8 cellular contexts compared by ENCODE assay signal in genomic region chr3:153160451-153161137, GRCh38. TPM values are rescaled to one million over a fixed set of nuclear protein-coding genes. Genes with fewer than 3 reads are reported as not detected.
DNase-seq lines count a peak whose midpoint lies in the region; ATAC-seq and TF ChIP-seq lines count a peak whose summit lies in the region.

No MANE protein-coding gene starts in this region.

- peaks cover 4% of the 10 kb centered on the region for H3K4me1 ChIP-seq in endodermal cell (ENCODE audit: control insufficient read depth, insufficient read depth, low read length)

- H3K9ac ChIP-seq in endodermal cell (ENCODE audit: extremely low read depth, low read length, poor library complexity, severe bottlenecking), result peak overlapping the region; percentile 9

- no peaks in the 10 kb centered on the region for H3K9me3 Mint-ChIP-seq in activated CD8-positive, alpha-beta memory T cell treated with anti-CD3 and anti-CD28 coated beads, Interleukin-2, amount 10 ng/mL, durations not matched to agents 7 days and 5 days (ENCODE audit: low read depth)
- H3K9me3 Mint-ChIP-seq in endodermal cell (no peaks in the 10 kb centered on the region), mesothelial cell of epicardium (no peaks in the 10 kb centered on the region)

- peak overlapping the region; percentile 95 for H3K4me3 ChIP-seq in endodermal cell (ENCODE audit: low read length)

- CTCF ChIA-PET in activated CD8-positive, alpha-beta memory T cell treated with anti-CD3 and anti-CD28 coated beads, Interleukin-2, amount 10 ng/mL, durations not matched to agents 7 days and 5 days (lab: Charles Lee), result interaction anchor here (0.7 to 6.5 kb wide), 9 partner anchors 9 to 435 kb away, joined by 3 to 35 read pairs (median 4); no protein-coding TSS in a partner anchor

- no peaks in the 10 kb centered on the region for H3K27me3 ChIP-seq in endodermal cell (ENCODE audit: control insufficient read depth, insufficient read depth, low read length, poor library complexity, severe bottlenecking)

- H3K9me3 ChIP-seq in endodermal cell (ENCODE audit: control insufficient read depth, low read length), result no peaks in the 10 kb centered on the region

- no peak for TF ChIP-seq CTCF in 22Rv1 (IDR thresholded peaks at IDR 0.05)
- no peak for TF ChIP-seq CTCF in endodermal cell (conservative IDR thresholded peaks at IDR 0.05)
- no peak for TF ChIP-seq CTCF in mesothelial cell of epicardium (IDR thresholded peaks at IDR 0.05; ENCODE audit: unreplicated experiment)

- H3K27ac Mint-ChIP-seq in activated CD8-positive, alpha-beta memory T cell treated with anti-CD3 and anti-CD28 coated beads, Interleukin-2, amount 10 ng/mL, durations not matched to agents 7 days and 5 days, result peak overlapping the region; percentile 95
- H3K27ac Mint-ChIP-seq in endodermal cell (peak overlapping the region; percentile 96), mesothelial cell of epicardium (peak overlapping the region; percentile 98)

- no peaks in the 10 kb centered on the region for H3K27me3 Mint-ChIP-seq in activated CD8-positive, alpha-beta memory T cell treated with anti-CD3 and anti-CD28 coated beads, Interleukin-2, amount 10 ng/mL, durations not matched to agents 7 days and 5 days
- H3K27me3 Mint-ChIP-seq in endodermal cell (ENCODE audit: insufficient read depth) (peaks cover 2% of the 10 kb centered on the region), mesothelial cell of epicardium (ENCODE audit: low read depth) (peaks cover 2% of the 10 kb centered on the region)

- H3K36me3 ChIP-seq in endodermal cell (ENCODE audit: control insufficient read depth, insufficient read depth, low read length), result peaks cover 5% of the 10 kb centered on the region

- peak overlapping the region; percentile 78 for H3K27ac ChIP-seq in 22Rv1
- H3K27ac ChIP-seq in endodermal cell (ENCODE audit: low read depth, low read length), result peak overlapping the region; percentile 96

- WGBS in endodermal cell (ENCODE audit: insufficient coverage in 1 of 2, insufficient read length in 1 of 2), 2 experiments, result 0% methylated on average over 17 to 43 of the region's 43 CpGs

- DNase-seq in NCI-H748 treated with DMSO at 0.1 percent for 48 hours (lab: John Stamatoyannopoulos, UW), result peak; percentile 29
- peak; percentile 89 for DNase-seq in activated CD8-positive, alpha-beta memory T cell treated with anti-CD3 and anti-CD28 coated beads, Interleukin-2, amount 10 ng/mL, durations not matched to agents 7 days and 5 days
- peak; percentile 94 for DNase-seq in endodermal cell
- DNase-seq in mesothelial cell of epicardium (ENCODE audit: low spot score in 2 of 2, unreplicated experiment in 2 of 2), result peak; percentile 65 to 85
- DNase-seq in stimulated activated CD8-positive, alpha-beta memory T cell treated with anti-CD3 and anti-CD28 coated beads, Interleukin-2, amount 100 ng/mL, for 1 hour (ENCODE audit: low read depth in 2 of 2), result peak; percentile 41 to 42

- H3K36me3 Mint-ChIP-seq in activated CD8-positive, alpha-beta memory T cell treated with anti-CD3 and anti-CD28 coated beads, Interleukin-2, amount 10 ng/mL, durations not matched to agents 7 days and 5 days, result peaks cover 28% of the 10 kb centered on the region
- peaks cover 12% of the 10 kb centered on the region for H3K36me3 Mint-ChIP-seq in endodermal cell (ENCODE audit: low read depth)
- no peaks in the 10 kb centered on the region for H3K36me3 Mint-ChIP-seq in mesothelial cell of epicardium

- ATAC-seq in GM18517 (IDR thresholded peaks at IDR 0.05; ENCODE audit: unreplicated experiment), result peak; percentile 41
- peak; percentile 19 for ATAC-seq in HG03025 (IDR thresholded peaks at IDR 0.05; ENCODE audit: low FRiP score, unreplicated experiment)
- peak; percentile 11 for ATAC-seq in activated CD8-positive, alpha-beta memory T cell treated with anti-CD3 and anti-CD28 coated beads, Interleukin-2, amount 10 ng/mL, durations not matched to agents 7 days and 5 days

- peak overlapping the region; percentile 99 for H3K4me3 Mint-ChIP-seq in activated CD8-positive, alpha-beta memory T cell treated with anti-CD3 and anti-CD28 coated beads, Interleukin-2, amount 10 ng/mL, durations not matched to agents 7 days and 5 days
- peak overlapping the region; percentile 99 for H3K4me3 Mint-ChIP-seq in endodermal cell
- peak overlapping the region; percentile 94 for H3K4me3 Mint-ChIP-seq in mesothelial cell of epicardium

- peaks cover 29% of the 10 kb centered on the region for H3K4me1 Mint-ChIP-seq in activated CD8-positive, alpha-beta memory T cell treated with anti-CD3 and anti-CD28 coated beads, Interleukin-2, amount 10 ng/mL, durations not matched to agents 7 days and 5 days
- H3K4me1 Mint-ChIP-seq in endodermal cell (peaks cover 14% of the 10 kb centered on the region), mesothelial cell of epicardium (peaks cover 35% of the 10 kb centered on the region)

RNA-seq across cellular contexts. Expression of gene RAP2B, which starts 1.4 kb away (rescaled TPM):
- total RNA-seq in activated CD8-positive, alpha-beta memory T cell treated with anti-CD3 and anti-CD28 coated beads, Interleukin-2, amount 10 ng/mL, durations not matched to agents 7 days and 5 days, result 10 to 100 TPM; 17.3 to 22.4 TPM
- total RNA-seq in endodermal cell (10 to 100 TPM; 24.7 to 27.3 TPM), mesothelial cell of epicardium (15.2 to 16.2 TPM (median 15.4 TPM) in 3 replicates)
- 12.1 TPM for polyA plus RNA-seq in endodermal cell (2013, experiment 1 of 2)
- 12.1 TPM for polyA plus RNA-seq in endodermal cell (2013, experiment 2 of 2)

Comparison
In these comparisons a context has a peak if more than half of its experiments do, and no peak if none do; other contexts are left out.
1. Peak in every context shown above with its lines: DNase-seq, ATAC-seq, H3K4me3 ChIP-seq and H3K27ac ChIP-seq.
2. DNase-seq: peak in every context shown above with its lines; median percentile 94 in endodermal cell; 89 in activated CD8-positive, alpha-beta memory T cell treated with anti-CD3 and anti-CD28 coated beads, Interleukin-2, amount 10 ng/mL, durations not matched to agents 7 days and 5 days; 75 in mesothelial cell of epicardium; 42 in stimulated activated CD8-positive, alpha-beta memory T cell treated with anti-CD3 and anti-CD28 coated beads, Interleukin-2, amount 100 ng/mL, for 1 hour; 29 in NCI-H748 treated with DMSO at 0.1 percent for 48 hours.